ENCODE assay signal across 21 cellular contexts in the genomic region with DNA sequence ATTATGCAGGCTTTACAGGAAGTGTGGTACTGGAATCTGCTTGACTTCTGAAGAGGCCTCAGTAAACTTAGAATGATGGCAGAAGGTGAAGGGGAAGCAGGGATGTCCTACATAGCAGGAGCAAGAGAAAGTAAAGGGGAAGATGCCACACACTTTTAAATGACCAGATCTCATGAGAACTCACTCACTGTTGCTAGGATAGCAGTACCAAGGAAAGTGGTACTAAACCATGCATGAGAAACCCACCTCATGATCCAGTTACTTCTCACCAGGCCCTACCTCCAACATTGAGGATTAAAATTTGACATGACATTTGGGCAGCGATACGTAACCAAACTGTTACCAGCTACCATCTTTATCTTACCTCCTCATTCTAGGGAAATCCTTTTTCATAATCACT.
"Had no signal": no experiment of that assay in that cellular context is flagged by ENCODE, and none has a peak within 500 bp of the region (broad histone marks: within the 10 kb centered on the region; RNA-seq: fewer than 3 reads in every experiment).

No MANE protein-coding gene starts in this region.

- H3K27ac ChIP-seq: adrenal gland, dorsolateral prefrontal cortex, gastrocnemius medialis, heart left ventricle, lower lobe of right lung, right atrium auricular region, skin epidermis, stomach, testis, upper lobe of right lung had no signal

- H3K27me3 ChIP-seq: adrenal gland, dorsolateral prefrontal cortex, gastrocnemius medialis, heart left ventricle, right atrium auricular region, stomach, testis, upper lobe of right lung had no signal

- H3K4me3 Mint-ChIP-seq: activated B cell treated with CpG ODN at 0.5 μM for 24 hours; activated naive CD4-positive, alpha-beta T cell treated with anti-CD3 and anti-CD28 coated beads for 36 hours; activated T-helper 17 cell treated with anti-CD3 and anti-CD28 coated beads, Interleukin-2, amount 50 U/mL, for 72 hours; endodermal cell; nephron progenitor cell had no signal

- H3K27me3 Mint-ChIP-seq: activated B cell treated with CpG ODN at 0.5 μM for 24 hours; activated T-helper 17 cell treated with anti-CD3 and anti-CD28 coated beads, Interleukin-2, amount 50 U/mL, for 72 hours; progenitor cell of endocrine pancreas had no signal

- DNase-seq: activated B cell treated with CpG ODN at 0.5 μM for 24 hours; activated CD4-positive, alpha-beta T cell treated with anti-CD3 and anti-CD28 coated beads, Interleukin-2, amount 50 U/mL, for 4 hours; activated CD8-positive, alpha-beta memory T cell treated with anti-CD3 and anti-CD28 coated beads, Interleukin-2, amount 50 U/mL, for 4 hours; activated naive CD4-positive, alpha-beta T cell treated with anti-CD3 and anti-CD28 coated beads for 36 hours; adrenal gland; dorsolateral prefrontal cortex; endodermal cell; gastrocnemius medialis; heart left ventricle; lower lobe of right lung; nephron progenitor cell; occipital lobe; stimulated activated CD4-positive, alpha-beta T cell treated with anti-CD3 and anti-CD28 coated beads, Interleukin-4, amount 100 ng/mL, for 24 hours; stomach; T-helper 2 cell; testis; upper lobe of right lung had no signal

- H3K9me3 ChIP-seq: adrenal gland, gastrocnemius medialis, heart left ventricle, lower lobe of right lung, right atrium auricular region, stomach, testis, upper lobe of right lung had no signal

- H3K27ac Mint-ChIP-seq: activated B cell treated with CpG ODN at 0.5 μM for 24 hours, endodermal cell, progenitor cell of endocrine pancreas had no signal

- ATAC-seq: activated T-helper 17 cell treated with anti-CD3 and anti-CD28 coated beads, Interleukin-2, amount 50 U/mL, for 72 hours; gastrocnemius medialis; heart left ventricle; lower lobe of right lung; upper lobe of right lung had no signal

- H3K9me3 Mint-ChIP-seq: activated B cell treated with CpG ODN at 0.5 μM for 24 hours; activated naive CD4-positive, alpha-beta T cell treated with anti-CD3 and anti-CD28 coated beads for 36 hours; activated T-helper 17 cell treated with anti-CD3 and anti-CD28 coated beads, Interleukin-2, amount 50 U/mL, for 72 hours; endodermal cell; nephron progenitor cell had no signal

- H3K4me1 ChIP-seq: adrenal gland, right atrium auricular region, testis had no signal

- H3K4me3 ChIP-seq: adrenal gland, dorsolateral prefrontal cortex, gastrocnemius medialis, heart left ventricle, lower lobe of right lung, right atrium auricular region, skin epidermis, stomach, testis, upper lobe of right lung had no signal
